Comparison of ENCODE assay signal across 8 cellular contexts in genomic region chr2:219598308-219599078, GRCh38. TPM values are rescaled to one million over a fixed set of nuclear protein-coding genes. Genes with fewer than 3 reads are reported as not detected.
DNase-seq lines count a peak whose midpoint lies in the region; ATAC-seq and TF ChIP-seq lines count a peak whose summit lies in the region.

No MANE protein-coding gene starts in this region.

- peak overlapping the region; percentile 91 to 98 for H3K27ac Mint-ChIP-seq in activated naive CD4-positive, alpha-beta T cell treated with anti-CD3 and anti-CD28 coated beads, Interleukin-2, amount 50 U/mL, for 72 hours

- H3K27ac ChIP-seq in heart right ventricle (peak overlapping the region; percentile 87 to 97 (median 94)), left lung (peak overlapping the region; percentile 92 to 93), transverse colon (peak overlapping the region; percentile 92 to 95 (median 93))

- H3K36me3 ChIP-seq in heart right ventricle (peaks cover 0 to 30% (median 13%) of the 10 kb centered on the region in 9 donors), left lung (peaks cover 0 to 24% of the 10 kb centered on the region in 2 donors), transverse colon (peaks cover 0 to 20% (median 10%) of the 10 kb centered on the region in 4 donors)

- DNase-seq in heart right ventricle: no peak
- no peak for DNase-seq in left ventricle myocardium superior
- DNase-seq in activated naive CD4-positive, alpha-beta T cell treated with anti-CD3 and anti-CD28 coated beads, Interleukin-2, amount 50 U/mL, for 72 hours (ENCODE audit: low spot score in 2 of 2): no peak
- no peak for DNase-seq in left lung
- no peak for DNase-seq in transverse colon
- no peak for DNase-seq in ecto neural progenitor cell (ENCODE audit: low spot score)
- DNase-seq in RKO (ENCODE audit: low spot score): no peak

- no peaks in the 10 kb centered on the region for H3K9me3 ChIP-seq in heart right ventricle
- no peaks in the 10 kb centered on the region for H3K9me3 ChIP-seq in left lung
- no peaks in the 10 kb centered on the region for H3K9me3 ChIP-seq in transverse colon

- in situ Hi-C loops in transverse colon (cut with MboI; ENCODE audit: low pct_ligation_motif_present in 1 of 4, low pct_unique_long_range_greater_than_20kb in 1 of 4, low sequenced_read_pairs in 3 of 4): no loop called here

- H3K4me3 ChIP-seq in heart right ventricle (peak overlapping the region; percentile 46 to 80 (median 70)), left lung (peak overlapping the region; percentile 61 to 63), transverse colon (peak overlapping the region; percentile 17 to 97 (median 54))

- TF ChIP-seq CTCF in heart right ventricle (IDR thresholded peaks at IDR 0.05) (no peak), left lung (IDR thresholded peaks at IDR 0.05) (no peak), transverse colon (IDR thresholded peaks at IDR 0.05) (no peak)

- no peak for TF ChIP-seq EP300 in transverse colon (IDR thresholded peaks at IDR 0.05; ENCODE audit: low read depth)

- no peaks in the 10 kb centered on the region for H3K27me3 ChIP-seq in heart right ventricle
- H3K27me3 ChIP-seq in left lung: no peaks in the 10 kb centered on the region
- no peaks in the 10 kb centered on the region for H3K27me3 ChIP-seq in transverse colon

- no peaks in the 10 kb centered on the region for H3K36me3 Mint-ChIP-seq in activated naive CD4-positive, alpha-beta T cell treated with anti-CD3 and anti-CD28 coated beads, Interleukin-2, amount 50 U/mL, for 72 hours

- TF ChIP-seq POLR2A in transverse colon (IDR thresholded peaks at IDR 0.05): no peak

- intact Hi-C loops in heart right ventricle (cut with DNase I) (loop anchor here in 4 of 10 donors (1.0 to 5.0 kb wide), 5 partner anchors 44 to 210 kb away; partner anchors contain the start of genes CHPF (in 1 of the 4) and TMEM198 (in 1 of the 4)), left ventricle myocardium superior (cut with micrococcal nuclease) (no loop called here), left lung (cut with DNase I) (no loop called here), transverse colon (cut with DNase I; ENCODE audit: low total_unique reads) (no loop called here)

- H3K4me1 ChIP-seq in heart right ventricle (peaks cover 0 to 25% (median 10%) of the 10 kb centered on the region in 9 donors), left lung (peaks cover 8 to 16% of the 10 kb centered on the region in 2 donors), transverse colon (peaks cover 5 to 15% (median 8%) of the 10 kb centered on the region in 4 donors)

- ATAC-seq in heart right ventricle: no peak
- no peak for ATAC-seq in left ventricle myocardium superior
- no peak for ATAC-seq in activated naive CD4-positive, alpha-beta T cell treated with anti-CD3 and anti-CD28 coated beads, Interleukin-2, amount 50 U/mL, for 72 hours
- no peak for ATAC-seq in left lung
- ATAC-seq in HG02623 (IDR thresholded peaks at IDR 0.05; ENCODE audit: unreplicated experiment): no peak

- WGBS in heart right ventricle, 2 donors: 26 to 27% methylated on average over 9 of the region's 9 CpGs
- WGBS in transverse colon (ENCODE audit: low coverage in 1 of 2), 2 donors: 28 to 79% methylated on average over 2 to 9 of the region's 9 CpGs

- H3K9me3 Mint-ChIP-seq in activated naive CD4-positive, alpha-beta T cell treated with anti-CD3 and anti-CD28 coated beads, Interleukin-2, amount 50 U/mL, for 72 hours: no peaks in the 10 kb centered on the region

RNA-seq across cellular contexts. Expression of gene STK11IP, which starts 0.8 kb away (rescaled TPM):
- total RNA-seq in heart right ventricle (10 to 100 TPM in 8 of 10 donors, 1 to 10 TPM in 2; 7.2 to 18.2 (median 12.9) TPM), left ventricle myocardium superior (14.0 TPM), left lung (10 to 100 TPM; 25.1 to 30.3 TPM), transverse colon (100 to 1,000 TPM in 1 of 4 donors, 10 to 100 TPM in 3; 16.2 to 117 (median 38.2) TPM)
- polyA plus RNA-seq in heart right ventricle: 10 to 100 TPM; 15.4 to 27.4 TPM
- total RNA-seq in activated naive CD4-positive, alpha-beta T cell treated with anti-CD3 and anti-CD28 coated beads, Interleukin-2, amount 50 U/mL, for 72 hours: 10 to 100 TPM; 28.5 to 53.0 TPM

RNA-seq across cellular contexts. Expression of gene INHA, which starts 26.4 kb away (rescaled TPM):
- 1 to 10 TPM; 1.1 to 4.2 (median 2.5) TPM for total RNA-seq in heart right ventricle
- 10 to 100 TPM in 1 of 2 donors, 1 to 10 TPM in 1; 4.0 to 22.1 TPM for polyA plus RNA-seq in heart right ventricle
- total RNA-seq in left ventricle myocardium superior: 1.5 TPM
- under 1 TPM in 1 of 2 donors, not detected in 1; 0.23 TPM for total RNA-seq in activated naive CD4-positive, alpha-beta T cell treated with anti-CD3 and anti-CD28 coated beads, Interleukin-2, amount 50 U/mL, for 72 hours
- under 1 TPM; 0.37 to 0.44 TPM for total RNA-seq in left lung
- not detected for total RNA-seq in transverse colon

RNA-seq across cellular contexts. Expression of gene OBSL1, which starts 27.2 kb away (rescaled TPM):
- total RNA-seq in heart right ventricle (100 to 1,000 TPM; 161 to 277 (median 171) TPM), left ventricle myocardium superior (190 TPM), left lung (10 to 100 TPM; 43.4 to 65.0 TPM), transverse colon (10 to 100 TPM; 18.1 to 57.2 (median 19.0) TPM)
- 100 to 1,000 TPM; 108 to 310 TPM for polyA plus RNA-seq in heart right ventricle
- total RNA-seq in activated naive CD4-positive, alpha-beta T cell treated with anti-CD3 and anti-CD28 coated beads, Interleukin-2, amount 50 U/mL, for 72 hours: 1 to 10 TPM; 1.9 to 8.9 TPM

RNA-seq across cellular contexts. Expression of gene SLC4A3, which starts 28.9 kb away (rescaled TPM):
- total RNA-seq in heart right ventricle (100 to 1,000 TPM; 339 to 671 (median 422) TPM), left ventricle myocardium superior (456 TPM), left lung (1 to 10 TPM; 2.9 to 5.7 TPM), transverse colon (10 to 100 TPM in 1 of 4 donors, under 1 TPM in 2, not detected in 1; 0.32 to 25.9 (median 0.68) TPM)
- polyA plus RNA-seq in heart right ventricle: 100 to 1,000 TPM; 197 to 341 TPM
- total RNA-seq in activated naive CD4-positive, alpha-beta T cell treated with anti-CD3 and anti-CD28 coated beads, Interleukin-2, amount 50 U/mL, for 72 hours: not detected

RNA-seq across cellular contexts. Expression of gene TMEM198, which starts 54.7 kb away (rescaled TPM):
- 1 to 10 TPM in 8 of 10 donors, under 1 TPM in 2; 0.59 to 3.5 (median 1.6) TPM for total RNA-seq in heart right ventricle
- 10 to 100 TPM in 1 of 2 donors, 1 to 10 TPM in 1; 3.0 to 10.7 TPM for polyA plus RNA-seq in heart right ventricle
- 1.7 TPM for total RNA-seq in left ventricle myocardium superior
- total RNA-seq in activated naive CD4-positive, alpha-beta T cell treated with anti-CD3 and anti-CD28 coated beads, Interleukin-2, amount 50 U/mL, for 72 hours: 1 to 10 TPM; 1.8 to 6.1 TPM
- total RNA-seq in left lung: 1 to 10 TPM; 2.9 to 3.5 TPM
- total RNA-seq in transverse colon: 1 to 10 TPM in 3 of 4 donors, not detected in 1; 1.1 to 4.4 (median 1.2) TPM
